ENCODE assay signal across 26 cellular contexts in genomic region chr6:4849628-4850027, GRCh38.
"Had no signal": no experiment of that assay in that cellular context is flagged by ENCODE, and none has a peak within 500 bp of the region (broad histone marks: within the 10 kb centered on the region; RNA-seq: fewer than 3 reads in every experiment).

No MANE protein-coding gene starts in this region.

- DNase-seq: dorsolateral prefrontal cortex; effector CD4-positive, alpha-beta T cell; endodermal cell; foreskin keratinocyte; heart left ventricle; hippocampal formation; islet precursor cell; kidney glomerular epithelial cell; mesenchymal stem cell; midbrain; naive thymus-derived CD4-positive, alpha-beta T cell; occipital lobe; pancreas; right lobe of liver; small intestine; stimulated activated CD4-positive, alpha-beta T cell treated with anti-CD3 and anti-CD28 coated beads, Interleukin-15, amount 100 ng/mL, for 24 hours; stimulated activated CD4-positive, alpha-beta T cell treated with anti-CD3 and anti-CD28 coated beads, Interleukin-2, amount 100 ng/mL, for 48 hours; stimulated activated naive B cell treated with anti-CD40 and anti-IgM and Interleukin-4, amounts not matched to agents 10 μg/mL and 1 μg/mL and 100 μg/mL, for 72 hours; upper lobe of right lung; uterus had no signal

- H3K27ac ChIP-seq: dorsolateral prefrontal cortex, epithelial cell of prostate, foreskin keratinocyte, gastroesophageal sphincter, pancreas, right lobe of liver, thoracic aorta, tibial nerve, upper lobe of right lung, uterus had no signal

- H3K27me3 ChIP-seq: dorsolateral prefrontal cortex, foreskin keratinocyte, gastroesophageal sphincter, heart left ventricle, pancreas, right lobe of liver, tibial nerve, upper lobe of right lung, uterus had no signal

- H3K4me3 ChIP-seq: dorsolateral prefrontal cortex, gastroesophageal sphincter, heart left ventricle, pancreas, right lobe of liver, thoracic aorta, tibial nerve, upper lobe of right lung, uterus had no signal

- ATAC-seq: esophagus mucosa; foreskin keratinocyte; gastroesophageal sphincter; heart left ventricle; left lobe of liver; naive thymus-derived CD4-positive, alpha-beta T cell; pancreas; right lobe of liver; stimulated activated naive B cell treated with anti-CD40 and anti-IgM and Interleukin-4, amounts not matched to agents 10 μg/mL and 1 μg/mL and 100 μg/mL, for 72 hours; upper lobe of right lung had no signal

- H3K36me3 ChIP-seq: gastroesophageal sphincter, heart left ventricle, pancreas, right lobe of liver, thoracic aorta, tibial nerve, upper lobe of right lung, uterus had no signal

- H3K4me1 ChIP-seq: foreskin keratinocyte, tibial nerve had no signal

- H3K9me3 ChIP-seq: pancreas, right lobe of liver, upper lobe of right lung had no signal
